23 cellular contexts compared by ENCODE assay signal in the genomic region with DNA sequence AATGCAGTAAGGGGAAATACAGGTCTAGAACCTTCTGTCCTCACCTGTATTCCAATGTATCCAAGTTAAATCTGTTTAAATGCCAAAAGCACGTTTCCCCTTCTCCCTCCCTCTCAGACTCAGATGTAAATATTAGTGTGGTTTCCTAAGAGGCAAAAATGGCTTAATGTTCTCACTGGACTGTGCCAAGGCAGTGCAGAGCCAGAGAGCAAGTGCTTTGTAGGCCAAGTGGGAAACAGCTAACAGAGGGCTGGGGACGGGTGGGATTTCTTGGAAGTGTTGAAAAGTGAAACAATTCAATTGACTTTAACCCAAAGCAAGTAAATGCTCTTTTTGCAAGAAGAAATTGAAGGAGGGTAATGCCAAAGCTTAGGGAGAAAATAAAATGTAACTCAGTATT.
DNase-seq lines count a peak whose midpoint lies in the region; ATAC-seq and TF ChIP-seq lines count a peak whose summit lies in the region.
"Had no signal": no experiment of that assay in that cellular context is flagged by ENCODE, and none has a peak within 500 bp of the region (broad histone marks: within the 10 kb centered on the region; RNA-seq: fewer than 3 reads in every experiment).

No MANE protein-coding gene starts in this region.

- H3K4me3 ChIP-seq in IMR-90 (ENCODE audit: insufficient read depth, low read depth, low read length) (no peak overlapping the region), esophagus muscularis mucosa (no peak overlapping the region), right cardiac atrium (ENCODE audit: low read length) (no peak overlapping the region), subcutaneous abdominal adipose tissue (ENCODE audit: low read depth in 1 of 5, low read length in 5 of 5) (no peak overlapping the region), endodermal cell (ENCODE audit: low read length) (no peak overlapping the region), SK-N-SH (ENCODE audit: low read depth in 2 of 2, low read length in 1 of 2) (no peak overlapping the region)
- H3K4me3 ChIP-seq: BLaER1, K562 had no signal

- BruUV-seq in IMR-90 (replicated peaks; lab: Mats Ljungman, UMichigan) = no TSS peak

- H3K36me3 ChIP-seq in IMR-90 (ENCODE audit: control insufficient read depth, insufficient read depth, low read length) (peaks cover 5% of the 10 kb centered on the region; the same call in 1 of the 2 replicates), esophagus muscularis mucosa (peaks cover 0 to 28% (median 5%) of the 10 kb centered on the region in 4 donors), subcutaneous abdominal adipose tissue (ENCODE audit: control insufficient read depth in 5 of 5, insufficient read depth in 5 of 5, low read length in 5 of 5) (peaks cover 0 to 41% (median 0%) of the 10 kb centered on the region in 5 donors), endodermal cell (ENCODE audit: control insufficient read depth, insufficient read depth, low read length) (no peaks in the 10 kb centered on the region), SK-N-SH (replicated peaks in 1 of 2; ENCODE audit: control insufficient read depth in 1 of 2, insufficient read depth in 2 of 2, low read length in 1 of 2) (peaks cover 0 to 28% of the 10 kb centered on the region in 2 experiments)

- intact Hi-C loops in IMR-90 (cut with micrococcal nuclease) = no loop called here
- intact Hi-C loops in esophagus muscularis mucosa (cut with DNase I) = no loop called here
- intact Hi-C loops in right cardiac atrium (cut with DNase I) = no loop called here

- H3K79me2 ChIP-seq in SK-N-SH (ENCODE audit: insufficient read depth) = no peaks in the 10 kb centered on the region

- WGBS in IMR-90 (ENCODE audit: extremely low coverage in 2 of 2, insufficient read length in 1 of 2), 2 experiments = no CpG with 5 or more reads among the region's 2 CpGs
- 22% methylated on average over 2 of the region's 2 CpGs for WGBS in esophagus muscularis mucosa
- 40% methylated on average over 2 of the region's 2 CpGs for WGBS in right cardiac atrium
- WGBS in endodermal cell (ENCODE audit: insufficient coverage in 1 of 2, insufficient read length in 1 of 2), 2 experiments = 85 to 100% methylated on average over 1 to 2 of the region's 2 CpGs
- 63% methylated on average over 2 of the region's 2 CpGs for WGBS in SK-N-SH (ENCODE audit: low lambda C conversion rate)

- no peak overlapping the region for H2AK9ac ChIP-seq in IMR-90 (replicated peaks; ENCODE audit: low read depth, low read length, poor library complexity)

- no peak for TF ChIP-seq CTCF in IMR-90 (conservative IDR thresholded peaks at IDR 0.05; ENCODE audit: low read depth, low read length)
- TF ChIP-seq CTCF in esophagus muscularis mucosa (IDR thresholded peaks at IDR 0.05) = no peak
- TF ChIP-seq CTCF in endodermal cell (conservative IDR thresholded peaks at IDR 0.05) = no peak
- TF ChIP-seq CTCF in SK-N-SH (IDR thresholded peaks at IDR 0.05) = no peak

- peaks cover 6% of the 10 kb centered on the region for H3K4me1 Mint-ChIP-seq in endodermal cell
- H3K4me1 Mint-ChIP-seq: CD4-positive, CD25-positive, alpha-beta regulatory T cell had no signal

- CTCF ChIA-PET in IMR-90 (lab: Yijun Ruan, JAX) = no interaction called here
- CTCF ChIA-PET in SK-N-SH (lab: Yijun Ruan, JAX) = interaction anchor here (1.3 kb wide), 1 partner anchor 19 kb away, joined by 5 read pairs; no protein-coding TSS in a partner anchor

- no peak overlapping the region for H2BK5ac ChIP-seq in IMR-90 (ENCODE audit: low read depth, low read length, poor library complexity, severe bottlenecking)

- H4K20me1 ChIP-seq in IMR-90 (ENCODE audit: insufficient read depth, low read length) = no peaks in the 10 kb centered on the region
- no peaks in the 10 kb centered on the region for H4K20me1 ChIP-seq in SK-N-SH (ENCODE audit: insufficient read depth)
- H4K20me1 ChIP-seq: BLaER1 had no signal

- no peak overlapping the region for H2AK5ac ChIP-seq in IMR-90 (ENCODE audit: low read depth, low read length)

- no peak overlapping the region for H4K91ac ChIP-seq in IMR-90 (ENCODE audit: insufficient read depth, low read depth, low read length)

- H3K27ac Mint-ChIP-seq in endodermal cell = no peak overlapping the region
- H3K27ac Mint-ChIP-seq: CD4-positive, CD25-positive, alpha-beta regulatory T cell had no signal

- no peaks in the 10 kb centered on the region for H3F3A ChIP-seq in SK-N-SH (replicated peaks; ENCODE audit: insufficient read depth)

- H3K9me3 ChIP-seq in IMR-90 (ENCODE audit: control insufficient read depth, insufficient read depth, low read length) (no peaks in the 10 kb centered on the region), esophagus muscularis mucosa (no peaks in the 10 kb centered on the region), right cardiac atrium (ENCODE audit: control insufficient read depth, low read length) (no peaks in the 10 kb centered on the region), subcutaneous abdominal adipose tissue (ENCODE audit: control insufficient read depth in 5 of 5, low read length in 5 of 5) (no peaks in the 10 kb centered on the region), endodermal cell (ENCODE audit: control insufficient read depth, low read length) (no peaks in the 10 kb centered on the region), SK-N-SH (no peaks in the 10 kb centered on the region)
- H3K9me3 ChIP-seq: BLaER1 had no signal

- H3K27me3 Mint-ChIP-seq in endodermal cell (ENCODE audit: insufficient read depth) = no peaks in the 10 kb centered on the region
- H3K27me3 Mint-ChIP-seq: CD4-positive, CD25-positive, alpha-beta regulatory T cell had no signal

- H3K9me1 ChIP-seq in IMR-90 (ENCODE audit: insufficient read depth, low read length) = peaks cover 2% of the 10 kb centered on the region; the same call in 1 of the 2 replicates

- H4K8ac ChIP-seq in IMR-90 (ENCODE audit: low read depth in 2 of 2, low read length in 2 of 2) = no peak overlapping the region

- H3K18ac ChIP-seq in IMR-90 (ENCODE audit: low read depth, low read length) = peak overlapping the region; percentile 35; the same call in 1 of the 2 replicates

- TF ChIP-seq RAD21 in IMR-90 (IDR thresholded peaks at IDR 0.05; ENCODE audit: low read length) (no peak), SK-N-SH (IDR thresholded peaks at IDR 0.05; ENCODE audit: low read length) (no peak)

- no peaks in the 10 kb centered on the region for H3K9me3 Mint-ChIP-seq in endodermal cell

- no peaks in the 10 kb centered on the region for H3K79me1 ChIP-seq in IMR-90 (ENCODE audit: low read depth in 1 of 2, low read length in 2 of 2)

- no peaks in the 10 kb centered on the region for H3K36me3 Mint-ChIP-seq in endodermal cell (ENCODE audit: low read depth)

- TF ChIP-seq EP300 in esophagus muscularis mucosa (IDR thresholded peaks at IDR 0.05) (no peak), SK-N-SH (IDR thresholded peaks at IDR 0.05; ENCODE audit: borderline replicate concordance in 1 of 2, low read depth in 1 of 2, low read length in 1 of 2) (no peak)

- no peak overlapping the region for H3K9ac ChIP-seq in IMR-90 (ENCODE audit: low read depth, low read length)
- peak overlapping the region in 2 of 5 donors; percentile 28 to 64 for H3K9ac ChIP-seq in subcutaneous abdominal adipose tissue (ENCODE audit: low read length in 5 of 5)
- no peak overlapping the region for H3K9ac ChIP-seq in endodermal cell (ENCODE audit: extremely low read depth, low read length, poor library complexity, severe bottlenecking)
- H3K9ac ChIP-seq in SK-N-SH = no peak overlapping the region
- H3K9ac ChIP-seq: BLaER1 had no signal

- DNase-seq in IMR-90 (no peak), esophagus muscularis mucosa (ENCODE audit: extremely low spot score) (no peak), right cardiac atrium (peak in 1 of 3 donors; percentile 59), endodermal cell (no peak), SK-N-SH (no peak)
- DNase-seq: CD4-positive, CD25-positive, alpha-beta regulatory T cell; DMS153; DND-41; Kasumi-1; NCI-H1092 treated with DMSO at 0.1 percent for 48 hours; NCI-H1436; NCI-H187; NCI-H2171 treated with DMSO at 0.1 percent for 48 hours; NCI-H524 treated with DMSO at 0.1 percent for 48 hours; NCI-H82; NK-92 treated with Interleukin-12 subunit alpha and Interleukin-12 subunit beta, amount 100 ng/mL, for 24 hours; PC-3; SHP77 had no signal

- no peaks in the 10 kb centered on the region for H3K9me2 ChIP-seq in SK-N-SH

- H2BK15ac ChIP-seq in IMR-90 (ENCODE audit: low read depth, low read length) = no peak overlapping the region

- H2AFZ ChIP-seq in IMR-90 (replicated peaks; ENCODE audit: low read length, poor library complexity) = no peak overlapping the region
- H2AFZ ChIP-seq in SK-N-SH (ENCODE audit: low read depth) = no peak overlapping the region

- H3K4me2 ChIP-seq in IMR-90 (ENCODE audit: low read depth, low read length) (no peak overlapping the region), SK-N-SH (no peak overlapping the region)
- H3K4me2 ChIP-seq: BLaER1 had no signal

- peak overlapping the region; percentile 43; the same call in 1 of the 2 replicates for H4K5ac ChIP-seq in IMR-90 (ENCODE audit: low read depth, low read length)

- H3K4me1 ChIP-seq in IMR-90 (ENCODE audit: control insufficient read depth, insufficient read depth, low read length) (peaks cover 2% of the 10 kb centered on the region), esophagus muscularis mucosa (peaks cover 18 to 64% (median 61%) of the 10 kb centered on the region in 4 donors), right cardiac atrium (ENCODE audit: control insufficient read depth, insufficient read depth, low read length) (peaks cover 8% of the 10 kb centered on the region), subcutaneous abdominal adipose tissue (ENCODE audit: control insufficient read depth in 5 of 5, insufficient read depth in 5 of 5, low read length in 5 of 5) (peaks cover 11 to 63% (median 57%) of the 10 kb centered on the region in 5 donors), endodermal cell (ENCODE audit: control insufficient read depth, insufficient read depth, low read length) (no peaks in the 10 kb centered on the region), SK-N-SH (ENCODE audit: control insufficient read depth in 1 of 2, insufficient read depth in 2 of 2, low read depth in 1 of 2, low read length in 1 of 2) (peaks cover 0 to 5% of the 10 kb centered on the region in 2 experiments; a peak in 1 of 4 replicates)
- H3K4me1 ChIP-seq: BLaER1 had no signal

- H2BK20ac ChIP-seq in IMR-90 (ENCODE audit: low read depth, low read length) = no peak overlapping the region

- TF ChIP-seq POLR2A in IMR-90 (IDR thresholded peaks at IDR 0.05; ENCODE audit: low read depth, low read length) (no peak), esophagus muscularis mucosa (IDR thresholded peaks at IDR 0.05; ENCODE audit: low read depth) (no peak)

- POLR2A ChIA-PET in IMR-90 (lab: Charles Lee; ENCODE audit: unreplicated experiment) = no interaction called here
- POLR2A ChIA-PET in SK-N-SH (lab: Yijun Ruan, JAX) = no interaction called here

- H3K23ac ChIP-seq in IMR-90 (ENCODE audit: low read depth, low read length) = no peak overlapping the region

- no peak overlapping the region for H3K4me3 Mint-ChIP-seq in endodermal cell
- H3K4me3 Mint-ChIP-seq: CD4-positive, CD25-positive, alpha-beta regulatory T cell had no signal

- no peak overlapping the region for H3K56ac ChIP-seq in IMR-90 (ENCODE audit: extremely low read depth, insufficient read depth, low read length)

- H2BK120ac ChIP-seq in IMR-90 (ENCODE audit: low read depth, low read length) = no peak overlapping the region

- H3K27me3 ChIP-seq in IMR-90 (ENCODE audit: control insufficient read depth, insufficient read depth, low read length) = no peaks in the 10 kb centered on the region
- H3K27me3 ChIP-seq in esophagus muscularis mucosa = no peaks in the 10 kb centered on the region
- H3K27me3 ChIP-seq in right cardiac atrium (ENCODE audit: control insufficient read depth, insufficient read depth) = no peaks in the 10 kb centered on the region
- no peaks in the 10 kb centered on the region for H3K27me3 ChIP-seq in subcutaneous abdominal adipose tissue (ENCODE audit: control insufficient read depth in 5 of 5, insufficient read depth in 4 of 5, low read length in 5 of 5)
- no peaks in the 10 kb centered on the region for H3K27me3 ChIP-seq in endodermal cell (ENCODE audit: control insufficient read depth, insufficient read depth, low read length, poor library complexity, severe bottlenecking)
- H3K27me3 ChIP-seq in SK-N-SH (ENCODE audit: insufficient read depth) = no peaks in the 10 kb centered on the region
- H3K27me3 ChIP-seq: BLaER1 had no signal

- ATAC-seq in IMR-90 (ENCODE audit: low read depth) = no peak
- peak; percentile 40 to 56 for ATAC-seq in right cardiac atrium
- ATAC-seq in HG03196 (IDR thresholded peaks at IDR 0.05; ENCODE audit: unreplicated experiment) = no peak
- ATAC-seq: HepG2, K562, PC-3 had no signal

- H3K4ac ChIP-seq in IMR-90 (ENCODE audit: low read depth, low read length) = no peak overlapping the region

- in situ Hi-C loops in IMR-90 (cut with MboI; ENCODE audit: low sequenced_read_pairs) = no loop called here

- no peak overlapping the region for H3K14ac ChIP-seq in IMR-90 (replicated peaks; ENCODE audit: low read depth, low read length)

- dilution Hi-C loops in IMR-90 (cut with HindIII; ENCODE audit: low sequenced_read_pairs, unreplicated experiment) = no loop called here

- H3K27ac ChIP-seq in IMR-90 (ENCODE audit: insufficient read depth, low read length) (no peak overlapping the region), esophagus muscularis mucosa (replicated peaks in 1 of 4) (peak overlapping the region; percentile 56 to 64 (median 62)), right cardiac atrium (ENCODE audit: low read length) (no peak overlapping the region), subcutaneous abdominal adipose tissue (ENCODE audit: low read depth, low read length) (peak overlapping the region; percentile 77), endodermal cell (ENCODE audit: low read depth, low read length) (no peak overlapping the region), SK-N-SH (ENCODE audit: low read depth in 2 of 2, low read length in 1 of 2) (no peak overlapping the region)
- H3K27ac ChIP-seq: BLaER1 had no signal

Comparison
In these comparisons a context has a peak if more than half of its experiments do, and no peak if none do; other contexts are left out.
1. ATAC-seq: peak in right cardiac atrium (2 of 2); none in IMR-90 (single experiment) and HG03196 (single experiment).
2. H3K27ac ChIP-seq: peak in esophagus muscularis mucosa (4 of 4) and subcutaneous abdominal adipose tissue (single experiment); none in IMR-90 (single experiment), right cardiac atrium (single experiment), endodermal cell (single experiment) and SK-N-SH (0 of 2).